8 cellular contexts compared by ENCODE assay signal in the genomic region with DNA sequence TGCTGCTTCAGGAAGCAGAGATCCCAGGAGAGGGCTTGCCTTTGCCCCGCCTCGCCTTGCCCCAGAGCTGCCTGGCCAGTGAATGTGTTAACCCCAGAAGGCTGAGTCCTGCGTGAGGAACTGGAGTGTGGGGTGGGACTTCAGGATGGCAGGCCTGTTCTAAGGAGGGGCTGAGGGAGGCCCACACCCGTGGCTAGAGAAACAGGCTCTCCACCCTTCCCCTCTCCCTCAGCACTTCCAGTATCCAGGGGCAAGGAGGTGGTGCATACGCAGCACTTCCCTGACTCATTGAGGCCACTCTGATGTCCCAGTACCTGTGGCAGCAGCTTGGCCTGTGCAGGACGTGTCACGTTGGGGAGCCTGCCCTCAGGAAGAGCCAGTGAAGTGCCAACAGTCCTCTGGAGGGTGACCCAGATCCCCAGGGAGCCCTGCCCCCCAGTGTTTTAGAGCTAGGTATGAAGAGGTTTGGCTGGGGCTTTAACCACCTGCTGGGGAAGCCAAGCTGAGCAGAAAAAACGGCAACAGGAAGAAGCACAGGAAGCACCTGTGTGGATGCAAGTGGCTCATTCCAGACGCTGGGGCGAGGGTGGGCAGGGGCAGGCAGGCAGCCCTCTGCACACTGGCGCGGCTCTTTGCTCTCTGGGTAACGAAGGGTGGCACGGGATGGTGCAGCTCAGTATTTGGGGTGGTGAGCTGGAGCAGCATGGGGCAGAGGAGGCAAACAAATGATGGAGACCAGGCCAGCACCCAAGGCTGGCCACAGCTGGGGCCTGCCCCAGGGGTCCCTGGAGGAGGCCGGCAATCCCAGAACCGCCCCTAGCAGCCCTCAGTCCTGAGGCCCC. TPM values are rescaled to one million over a fixed set of nuclear protein-coding genes. Genes with fewer than 3 reads are reported as not detected.
DNase-seq lines count a peak whose midpoint lies in the region; ATAC-seq, FAIRE-seq and TF ChIP-seq lines count a peak whose summit lies in the region.

No MANE protein-coding gene starts in this region.

- H3K4me1 Mint-ChIP-seq in activated naive CD8-positive, alpha-beta T cell (ENCODE audit: low read depth): peaks cover 41% of the 10 kb centered on the region

- H3K4me3 ChIP-seq in neutrophil (ENCODE audit: low read depth in 1 of 2, low read length in 1 of 2): no peak overlapping the region
- H3K4me3 ChIP-seq in WERI-Rb-1 (ENCODE audit: low read depth, low read length): no peak overlapping the region

- H3K27ac Mint-ChIP-seq in activated naive CD8-positive, alpha-beta T cell: peak overlapping the region; percentile 87

- no peaks in the 10 kb centered on the region for H3K9me3 Mint-ChIP-seq in activated naive CD8-positive, alpha-beta T cell (ENCODE audit: low read depth)

- peaks cover 19 to 21% of the 10 kb centered on the region in 2 experiments for H3K4me1 ChIP-seq in neutrophil (ENCODE audit: control insufficient read depth in 1 of 2, insufficient read depth in 1 of 2, low read depth in 1 of 2, low read length in 1 of 2)

- no peaks in the 10 kb centered on the region for H3K27me3 Mint-ChIP-seq in activated naive CD8-positive, alpha-beta T cell

- no peak for FAIRE-seq in frontal cortex (lab: Jason Lieb, UNC)

- H3K4me3 Mint-ChIP-seq in activated naive CD8-positive, alpha-beta T cell: peak overlapping the region; percentile 61

- H3K27ac ChIP-seq in neutrophil (peak overlapping the region; percentile 70), WERI-Rb-1 (no peak overlapping the region)

- no peak for TF ChIP-seq CTCF in GM13977 (IDR thresholded peaks at IDR 0.05; ENCODE audit: extremely low read depth, insufficient read depth, missing control alignments)
- no peak for TF ChIP-seq CTCF in neutrophil (IDR thresholded peaks at IDR 0.05)
- TF ChIP-seq CTCF in WERI-Rb-1 (IDR thresholded peaks at IDR 0.05; ENCODE audit: low read depth, low read length): no peak

- no peaks in the 10 kb centered on the region for H3K27me3 ChIP-seq in neutrophil
- H3K27me3 ChIP-seq in WERI-Rb-1 (ENCODE audit: insufficient read depth, low read depth, severe bottlenecking): no peaks in the 10 kb centered on the region

- in situ Hi-C loops in GM13977 (cut with MboI; ENCODE audit: low pct_unique_long_range_greater_than_20kb, low sequenced_read_pairs, unreplicated experiment): loop anchor here (25.0 kb wide), 1 partner anchor 365 kb away; no protein-coding TSS in a partner anchor

- ATAC-seq in HG03432 (IDR thresholded peaks at IDR 0.05; ENCODE audit: unreplicated experiment): peak; percentile 48

- H3K36me3 Mint-ChIP-seq in activated naive CD8-positive, alpha-beta T cell: peaks cover 3% of the 10 kb centered on the region

- H3K36me3 ChIP-seq in neutrophil (peaks cover 54% of the 10 kb centered on the region), WERI-Rb-1 (peaks cover 57% of the 10 kb centered on the region)

- H3K9me3 ChIP-seq in neutrophil (no peaks in the 10 kb centered on the region), WERI-Rb-1 (ENCODE audit: severe bottlenecking) (no peaks in the 10 kb centered on the region)

- DNase-seq in GM13977 (ENCODE audit: low spot score) (peak; percentile 40), NCI-H774 (lab: John Stamatoyannopoulos, UW) (no peak), WERI-Rb-1 (no peak), frontal cortex (ENCODE audit: low spot score in 2 of 2) (no peak), NCI-H2196 treated with DMSO at 0.1 percent for 48 hours (lab: John Stamatoyannopoulos, UW; ENCODE audit: unreplicated experiment) (no peak)

RNA-seq across cellular contexts. Expression of a gene that starts 14.7 kb away (rescaled TPM):
- total RNA-seq in frontal cortex: 62.0 TPM

RNA-seq across cellular contexts. Expression of a gene that starts 19.0 kb away (rescaled TPM):
- 32.6 TPM for total RNA-seq in frontal cortex
